Comparison of ENCODE assay signal across 1 cellular context in genomic region chr10:95363303-95363912, GRCh38.
A peak's percentile ranks its signal among the peaks of the same experiment; 100 is the strongest.
TF ChIP-seq lines count a peak whose summit lies in the region.

No MANE protein-coding gene starts in this region.

TF ChIP-seq in K562, 482 proteins besides CTCF, POLR2A, EP300 and RAD21 (continued from another document):
- peak; percentile 94 for TF ChIP-seq DEAF1 (CRISPR knock-in tag; IDR thresholded peaks at IDR 0.05)
- no peak for TF ChIP-seq MCM2 (IDR thresholded peaks at IDR 0.05; ENCODE audit: low read depth)
- TF ChIP-seq, protein P1, sequence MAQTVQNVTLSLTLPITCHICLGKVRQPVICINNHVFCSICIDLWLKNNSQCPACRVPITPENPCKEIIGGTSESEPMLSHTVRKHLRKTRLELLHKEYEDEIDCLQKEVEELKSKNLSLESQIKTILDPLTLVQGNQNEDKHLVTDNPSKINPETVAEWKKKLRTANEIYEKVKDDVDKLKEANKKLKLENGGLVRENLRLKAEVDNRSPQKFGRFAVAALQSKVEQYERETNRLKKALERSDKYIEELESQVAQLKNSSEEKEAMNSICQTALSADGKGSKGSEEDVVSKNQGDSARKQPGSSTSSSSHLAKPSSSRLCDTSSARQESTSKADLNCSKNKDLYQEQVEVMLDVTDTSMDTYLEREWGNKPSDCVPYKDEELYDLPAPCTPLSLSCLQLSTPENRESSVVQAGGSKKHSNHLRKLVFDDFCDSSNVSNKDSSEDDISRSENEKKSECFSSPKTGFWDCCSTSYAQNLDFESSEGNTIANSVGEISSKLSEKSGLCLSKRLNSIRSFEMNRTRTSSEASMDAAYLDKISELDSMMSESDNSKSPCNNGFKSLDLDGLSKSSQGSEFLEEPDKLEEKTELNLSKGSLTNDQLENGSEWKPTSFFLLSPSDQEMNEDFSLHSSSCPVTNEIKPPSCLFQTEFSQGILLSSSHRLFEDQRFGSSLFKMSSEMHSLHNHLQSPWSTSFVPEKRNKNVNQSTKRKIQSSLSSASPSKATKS (CRISPR knock-in tag; IDR thresholded peaks at IDR 0.05): no peak
- TF ChIP-seq ARID2 (IDR thresholded peaks at IDR 0.05): peak; percentile 66
